21 cellular contexts compared by ENCODE assay signal in the genomic region with DNA sequence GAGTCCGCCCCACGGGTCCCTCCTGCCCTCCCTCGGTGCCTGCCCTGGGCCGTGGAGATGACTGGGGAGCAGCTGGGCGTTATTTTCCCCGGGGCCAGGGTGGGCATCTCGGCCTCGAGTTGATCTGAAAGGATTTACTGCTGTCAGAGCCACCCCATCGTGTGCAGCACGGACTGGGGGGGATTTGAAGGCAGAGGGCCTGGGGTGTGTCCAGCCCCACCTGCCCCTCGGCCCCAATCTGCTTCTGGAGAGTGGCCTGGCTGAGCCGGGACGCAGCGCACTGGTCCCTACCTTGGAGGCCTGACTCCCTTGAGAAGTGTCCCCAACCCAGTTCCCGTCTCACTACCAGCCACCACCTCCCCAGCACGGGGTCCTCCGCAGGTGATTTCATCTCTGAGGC.
"Had no signal": no experiment of that assay in that cellular context is flagged by ENCODE, and none has a peak within 500 bp of the region (broad histone marks: within the 10 kb centered on the region; RNA-seq: fewer than 3 reads in every experiment).

No MANE protein-coding gene starts in this region.

- H3K27ac ChIP-seq: colonic mucosa, lower lobe of right lung, transverse colon, WERI-Rb-1 had no signal

- H3K4me3 ChIP-seq: colonic mucosa, lower lobe of right lung, skin epidermis, transverse colon had no signal

- ATAC-seq: activated CD8-positive, alpha-beta T cell treated with anti-CD3 and anti-CD28 coated beads, Interleukin-2, amount 10 ng/mL, durations not matched to agents 7 days and 5 days; activated naive CD4-positive, alpha-beta T cell treated with anti-CD3 and anti-CD28 coated beads, Interleukin-2, amount 50 U/mL, for 72 hours had no signal

- DNase-seq: activated CD4-positive, alpha-beta T cell treated with anti-CD3 and anti-CD28 coated beads for 48 hours; activated CD8-positive, alpha-beta memory T cell treated with anti-CD3 and anti-CD28 coated beads, Interleukin-2, amount 50 U/mL, for 4 hours; activated CD8-positive, alpha-beta T cell treated with anti-CD3 and anti-CD28 coated beads, Interleukin-2, amount 10 ng/mL, durations not matched to agents 7 days and 5 days; activated gamma-delta T cell; activated T-cell treated with anti-CD3 and anti-CD28 coated beads, Interleukin-2, amount 50 U/mL, for 48 hours; amniotic stem cell; central memory CD4-positive, alpha-beta T cell; colonic mucosa; effector CD4-positive, alpha-beta T cell; foreskin fibroblast; head of caudate nucleus; immature natural killer cell; lower lobe of right lung; stimulated activated CD4-positive, alpha-beta T cell treated with anti-CD3 and anti-CD28 coated beads, Interleukin-15, amount 100 ng/mL, for 24 hours; stimulated activated CD4-positive, alpha-beta T cell treated with anti-CD3 and anti-CD28 coated beads, Interleukin-4, amount 100 ng/mL, for 1 hour; stimulated activated naive CD4-positive, alpha-beta T cell; transverse colon; WERI-Rb-1 had no signal

- H3K9me3 Mint-ChIP-seq: activated naive CD4-positive, alpha-beta T cell treated with anti-CD3 and anti-CD28 coated beads, Interleukin-2, amount 50 U/mL, for 72 hours; immature natural killer cell; neural crest cell had no signal

- H3K36me3 Mint-ChIP-seq: immature natural killer cell had no signal

- H3K27me3 ChIP-seq: colonic mucosa, transverse colon had no signal

- H3K36me3 ChIP-seq: colonic mucosa, lower lobe of right lung, transverse colon, WERI-Rb-1 had no signal

- H3K27ac Mint-ChIP-seq: activated CD8-positive, alpha-beta T cell treated with anti-CD3 and anti-CD28 coated beads, Interleukin-2, amount 10 ng/mL, durations not matched to agents 7 days and 5 days had no signal

- H3K4me3 Mint-ChIP-seq: activated CD8-positive, alpha-beta T cell treated with anti-CD3 and anti-CD28 coated beads, Interleukin-2, amount 10 ng/mL, durations not matched to agents 7 days and 5 days; immature natural killer cell; neural crest cell had no signal

- H3K9me3 ChIP-seq: colonic mucosa, lower lobe of right lung, transverse colon had no signal
